15 cellular contexts compared by ENCODE assay signal in the genomic region with DNA sequence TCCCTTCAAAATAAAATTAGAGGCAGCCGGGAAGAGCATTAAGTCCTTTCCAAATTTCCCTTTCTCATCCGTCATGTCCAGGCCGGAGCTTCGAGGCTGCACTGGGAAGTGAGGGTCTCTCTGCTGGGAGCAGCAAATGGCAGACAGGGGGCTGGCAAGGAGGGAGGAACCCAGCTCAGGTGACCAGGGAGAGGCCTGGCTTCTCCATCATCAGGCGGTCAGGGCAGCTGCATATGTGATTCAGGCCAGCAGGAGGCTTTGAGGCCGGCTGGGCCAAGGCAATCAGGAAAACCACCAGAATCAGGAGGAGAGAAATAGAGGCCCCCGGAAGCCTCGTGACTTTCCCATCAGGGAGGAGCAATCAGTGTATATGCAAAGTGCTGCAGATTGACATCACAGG.
A peak's percentile ranks its signal among the peaks of the same experiment; 100 is the strongest.
DNase-seq lines count a peak whose midpoint lies in the region; ATAC-seq and TF ChIP-seq lines count a peak whose summit lies in the region.
"Had no signal": no experiment of that assay in that cellular context is flagged by ENCODE, and none has a peak within 500 bp of the region (broad histone marks: within the 10 kb centered on the region; RNA-seq: fewer than 3 reads in every experiment).

No MANE protein-coding gene starts in this region.

- H3K27me3 ChIP-seq in HUES48 (ENCODE audit: control insufficient read depth, insufficient read depth, low read length), result no peaks in the 10 kb centered on the region
- H3K27me3 ChIP-seq: ascending aorta had no signal

- no peaks in the 10 kb centered on the region for H3K36me3 ChIP-seq in HUES48 (ENCODE audit: control insufficient read depth, insufficient read depth, low read length)
- H3K36me3 ChIP-seq: ascending aorta had no signal

- no peak overlapping the region for H3K4me3 ChIP-seq in HUES48 (ENCODE audit: low read depth, low read length)
- H3K4me3 ChIP-seq: ascending aorta had no signal

- no peaks in the 10 kb centered on the region for H3K9me3 ChIP-seq in HUES48 (ENCODE audit: control insufficient read depth, insufficient read depth, low read length)
- H3K9me3 ChIP-seq: ascending aorta had no signal

- TF ChIP-seq CTCF in brain (conservative IDR thresholded peaks at IDR 0.05), result peak in 1 of 2 experiments; percentile 46
- no peak for TF ChIP-seq CTCF in omental fat pad (IDR thresholded peaks at IDR 0.05)

- H3K27ac ChIP-seq in HUES48 (ENCODE audit: low read depth, low read length), result peak overlapping the region; percentile 58
- H3K27ac ChIP-seq: ascending aorta, VCaP had no signal

- peak overlapping the region; percentile 27 to 88 (median 42) for H3K27ac Mint-ChIP-seq in brain
- H3K27ac Mint-ChIP-seq: natural killer cell treated with Interleukin-12 subunit alpha and Interleukin-12 subunit beta and Interleukin-15 and Interleukin-18, amount 100 ng/mL, for 72 hours had no signal

- H3K4me3 Mint-ChIP-seq in brain, result peak overlapping the region in 1 of 5 experiments; percentile 30
- H3K4me3 Mint-ChIP-seq: natural killer cell treated with Interleukin-12 subunit alpha and Interleukin-12 subunit beta and Interleukin-15 and Interleukin-18, amount 100 ng/mL, for 72 hours had no signal

- peak; percentile 90 for DNase-seq in ELF-1 (ENCODE audit: low read depth, low spot score)
- DNase-seq in left kidney (ENCODE audit: low read depth, low spot score), result peak; percentile 95
- DNase-seq in glomerular visceral epithelial cell (ENCODE audit: extremely low spot score), result no peak
- DNase-seq in omental fat pad (ENCODE audit: low spot score), result no peak
- no peak for DNase-seq in ureter (ENCODE audit: low spot score)
- DNase-seq: activated gamma-delta T cell treated with Interleukin-2 at 50 U/mL for 16 hours, AML-193, NCI-H2171, SW 1271 had no signal

- H3K9me3 Mint-ChIP-seq in brain, result peaks cover 6 to 20% (median 13%) of the 10 kb centered on the region in 5 experiments
- H3K9me3 Mint-ChIP-seq: natural killer cell treated with Interleukin-12 subunit alpha and Interleukin-12 subunit beta and Interleukin-15 and Interleukin-18, amount 100 ng/mL, for 72 hours had no signal

- peaks cover 69% of the 10 kb centered on the region for H3K4me1 Mint-ChIP-seq in brain

- ATAC-seq in omental fat pad (ENCODE audit: low FRiP score) (no peak), GM18498 (IDR thresholded peaks at IDR 0.05; ENCODE audit: unreplicated experiment) (no peak)
- ATAC-seq: natural killer cell treated with Interleukin-12 subunit alpha and Interleukin-12 subunit beta and Interleukin-15 and Interleukin-18, amount 100 ng/mL, for 72 hours had no signal

- peaks cover 13% of the 10 kb centered on the region for H3K27me3 Mint-ChIP-seq in brain

- H3K4me1 ChIP-seq in HUES48 (ENCODE audit: control insufficient read depth, insufficient read depth, low read length), result peaks cover 32% of the 10 kb centered on the region
- H3K4me1 ChIP-seq: ascending aorta had no signal

- no peaks in the 10 kb centered on the region for H3K36me3 Mint-ChIP-seq in brain
- H3K36me3 Mint-ChIP-seq: natural killer cell treated with Interleukin-12 subunit alpha and Interleukin-12 subunit beta and Interleukin-15 and Interleukin-18, amount 100 ng/mL, for 72 hours had no signal

- no peak overlapping the region for H3K9ac ChIP-seq in HUES48 (ENCODE audit: low read depth, low read length)

Comparison
In these comparisons a context has a peak if more than half of its experiments do, and no peak if none do; other contexts are left out.
1. DNase-seq: peak in ELF-1 (single experiment) and left kidney (single experiment); none in glomerular visceral epithelial cell (single experiment), omental fat pad (single experiment) and ureter (single experiment).